In the genomic region with DNA sequence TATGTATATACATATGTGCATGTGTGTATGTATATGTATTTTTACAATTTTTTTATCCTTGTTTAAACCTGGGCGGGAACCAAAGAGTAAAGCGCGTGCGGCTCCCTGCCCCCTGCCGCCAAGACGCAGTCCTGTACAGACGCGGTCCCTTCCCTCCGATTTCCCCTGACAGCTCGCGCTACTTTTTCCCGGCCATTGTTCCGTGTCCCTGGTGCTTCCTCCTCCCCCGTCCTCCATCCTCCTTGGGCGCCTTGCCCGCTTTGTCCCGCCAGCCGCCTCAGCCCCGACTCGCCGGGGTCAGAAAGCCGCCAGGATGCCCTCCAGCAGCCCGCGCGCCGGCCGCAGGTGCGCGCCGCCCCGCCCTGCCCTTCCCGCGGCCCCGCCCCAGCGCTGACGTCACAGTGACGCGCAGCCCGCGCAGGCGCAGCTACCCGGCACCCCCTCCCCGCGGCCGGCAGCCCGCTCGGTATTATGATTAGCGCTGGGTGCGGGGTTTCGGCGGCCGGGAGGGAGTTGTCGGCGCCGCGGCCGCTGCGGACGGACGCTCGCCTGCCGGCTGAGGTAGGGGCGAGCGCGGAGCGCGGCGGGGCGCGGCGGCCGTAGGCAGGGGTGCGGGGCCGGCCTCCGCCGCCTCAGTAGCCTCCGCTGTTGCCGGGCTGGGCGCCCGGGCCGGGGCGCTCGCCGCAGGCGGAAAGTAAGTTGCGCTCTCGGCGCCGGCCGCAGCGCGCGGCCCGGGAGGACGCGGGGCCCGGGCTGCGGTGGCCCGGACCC, we compare ENCODE assay signal across 8 cellular contexts. TPM values are rescaled to one million over a fixed set of nuclear protein-coding genes. Genes with fewer than 3 reads are reported as not detected.
DNase-seq lines count a peak whose midpoint lies in the region; ATAC-seq lines count a peak whose summit lies in the region.

A gene with protein sequence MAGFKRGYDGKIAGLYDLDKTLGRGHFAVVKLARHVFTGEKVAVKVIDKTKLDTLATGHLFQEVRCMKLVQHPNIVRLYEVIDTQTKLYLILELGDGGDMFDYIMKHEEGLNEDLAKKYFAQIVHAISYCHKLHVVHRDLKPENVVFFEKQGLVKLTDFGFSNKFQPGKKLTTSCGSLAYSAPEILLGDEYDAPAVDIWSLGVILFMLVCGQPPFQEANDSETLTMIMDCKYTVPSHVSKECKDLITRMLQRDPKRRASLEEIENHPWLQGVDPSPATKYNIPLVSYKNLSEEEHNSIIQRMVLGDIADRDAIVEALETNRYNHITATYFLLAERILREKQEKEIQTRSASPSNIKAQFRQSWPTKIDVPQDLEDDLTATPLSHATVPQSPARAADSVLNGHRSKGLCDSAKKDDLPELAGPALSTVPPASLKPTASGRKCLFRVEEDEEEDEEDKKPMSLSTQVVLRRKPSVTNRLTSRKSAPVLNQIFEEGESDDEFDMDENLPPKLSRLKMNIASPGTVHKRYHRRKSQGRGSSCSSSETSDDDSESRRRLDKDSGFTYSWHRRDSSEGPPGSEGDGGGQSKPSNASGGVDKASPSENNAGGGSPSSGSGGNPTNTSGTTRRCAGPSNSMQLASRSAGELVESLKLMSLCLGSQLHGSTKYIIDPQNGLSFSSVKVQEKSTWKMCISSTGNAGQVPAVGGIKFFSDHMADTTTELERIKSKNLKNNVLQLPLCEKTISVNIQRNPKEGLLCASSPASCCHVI (plus strand): TSS at position 426 of the 771 bp plus-strand sequence. CDS start 16,664 bp downstream, outside the sequence.

- peak; percentile 84 for DNase-seq in COLO668 (lab: John Stamatoyannopoulos, UW; ENCODE audit: unreplicated experiment)
- peak; percentile 84 for DNase-seq in OCI-M1 (lab: John Stamatoyannopoulos, UW)
- DNase-seq in activated T-cell treated with anti-CD3 and anti-CD28 coated beads, Interleukin-2, amount 50 U/mL, for 1 hour = peak; percentile 98
- peak; percentile 90 for DNase-seq in stimulated activated CD8-positive, alpha-beta memory T cell treated with anti-CD3 and anti-CD28 coated beads, Interleukin-7, amount 100 ng/mL, for 24 hours (ENCODE audit: low read depth)

- H3K4me1 ChIP-seq in esophagus (ENCODE audit: control insufficient read depth in 2 of 2, insufficient read depth in 2 of 2, low read length in 1 of 2) (peaks cover 0 to 5% of the 10 kb centered on the region in 2 donors), muscle layer of colon (ENCODE audit: insufficient read depth, low read length) (peaks cover 27% of the 10 kb centered on the region)

- H3K27me3 ChIP-seq in esophagus (ENCODE audit: control insufficient read depth in 1 of 2, insufficient read depth in 2 of 2, low read length in 2 of 2) = no peaks in the 10 kb centered on the region
- no peaks in the 10 kb centered on the region for H3K27me3 ChIP-seq in muscle layer of colon (ENCODE audit: control insufficient read depth in 1 of 2, insufficient read depth in 2 of 2, low read length in 2 of 2)

- WGBS in esophagus, 2 donors = 1% methylated on average over 61 to 99 of the region's 99 CpGs

- H3K27ac ChIP-seq in esophagus (ENCODE audit: low read depth in 2 of 2, low read length in 1 of 2) = peak within 1 kb of the TSS; percentile 98 to 99
- H3K27ac ChIP-seq in muscle layer of colon (ENCODE audit: low read depth, low read length) = peak within 1 kb of the TSS; percentile 92

- no peaks in the 10 kb centered on the region for H3K36me3 ChIP-seq in esophagus (ENCODE audit: control insufficient read depth in 2 of 2, insufficient read depth in 2 of 2, low read length in 1 of 2)
- H3K36me3 ChIP-seq in muscle layer of colon (ENCODE audit: insufficient read depth, low read length) = no peaks in the 10 kb centered on the region

- H3K4me3 ChIP-seq in esophagus (ENCODE audit: low read depth in 1 of 2, low read length in 2 of 2) = peak within 1 kb of the TSS; percentile 74 to 81
- H3K4me3 ChIP-seq in muscle layer of colon (ENCODE audit: low read depth in 1 of 2, low read length in 2 of 2) = peak within 1 kb of the TSS; percentile 73 to 81

- H3K9ac ChIP-seq in muscle layer of colon (ENCODE audit: low read length) = peak within 1 kb of the TSS; percentile 65

- peak; percentile 88 for ATAC-seq in GM19372 (IDR thresholded peaks at IDR 0.05; ENCODE audit: low read depth, unreplicated experiment)
- ATAC-seq in HG03565 (IDR thresholded peaks at IDR 0.05; ENCODE audit: unreplicated experiment) = peak; percentile 66

- H3K9me3 ChIP-seq in esophagus (ENCODE audit: control insufficient read depth in 2 of 2, insufficient read depth in 1 of 2, low read depth in 1 of 2, low read length in 1 of 2) (no peaks in the 10 kb centered on the region), muscle layer of colon (ENCODE audit: low read length) (no peaks in the 10 kb centered on the region)

RNA-seq across cellular contexts. Expression of the gene that starts here (rescaled TPM):
- 10 to 100 TPM; 11.1 to 11.3 TPM for polyA plus RNA-seq in esophagus

Comparison
In these comparisons a context has a peak if more than half of its experiments do, and no peak if none do; other contexts are left out.
1. Peak in every context shown above with its lines: DNase-seq, ATAC-seq, H3K4me3 ChIP-seq and H3K27ac ChIP-seq.